Comparison of ENCODE assay signal across 2 cellular contexts in the genomic region with DNA sequence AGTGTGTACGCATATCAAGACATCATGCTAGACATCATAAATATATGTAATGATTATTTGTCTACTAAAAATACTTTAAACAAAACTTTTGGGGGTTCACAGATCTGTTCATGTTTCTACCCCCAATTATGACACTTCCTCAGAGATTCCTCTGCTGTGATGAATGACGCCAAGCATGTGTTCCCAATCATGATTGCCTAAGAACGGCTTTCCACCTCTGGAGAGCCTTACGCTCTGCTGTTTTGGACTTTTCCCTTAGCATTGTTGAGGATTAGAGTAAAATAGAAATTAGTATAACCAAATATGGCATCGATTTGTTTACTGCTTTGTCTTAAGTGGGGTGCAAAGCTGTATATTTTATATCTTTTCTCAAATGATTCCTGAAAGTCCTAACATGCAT.
TF ChIP-seq lines count a peak whose summit lies in the region.

No MANE protein-coding gene starts in this region.

TF ChIP-seq in liver, 16 proteins besides CTCF, POLR2A, EP300 and RAD21 (continued from another document):
- TF ChIP-seq REST (IDR thresholded peaks at IDR 0.05): no peak
- TF ChIP-seq ATF3 (IDR thresholded peaks at IDR 0.05): no peak
- TF ChIP-seq SP1 (IDR thresholded peaks at IDR 0.05): peak; percentile 47
- peak; percentile 64 to 78 for TF ChIP-seq HNF4A (conservative IDR thresholded peaks at IDR 0.05)
- no peak for TF ChIP-seq EGR1 (IDR thresholded peaks at IDR 0.05; ENCODE audit: low read depth in 2 of 2)
- no peak for TF ChIP-seq GABPA (IDR thresholded peaks at IDR 0.05 in 1 of 2, conservative IDR thresholded peaks at IDR 0.05 in 1 of 2)
- TF ChIP-seq NR2F2 (IDR thresholded peaks at IDR 0.05): no peak
- TF ChIP-seq RXRA (IDR thresholded peaks at IDR 0.05): peak in 1 of 2 donors; percentile 54
- no peak for TF ChIP-seq JUND (IDR thresholded peaks at IDR 0.05)
- TF ChIP-seq FOXA2 (IDR thresholded peaks at IDR 0.05): peak; percentile 18
- TF ChIP-seq TAF1 (conservative IDR thresholded peaks at IDR 0.05): no peak
- TF ChIP-seq, protein P1, sequence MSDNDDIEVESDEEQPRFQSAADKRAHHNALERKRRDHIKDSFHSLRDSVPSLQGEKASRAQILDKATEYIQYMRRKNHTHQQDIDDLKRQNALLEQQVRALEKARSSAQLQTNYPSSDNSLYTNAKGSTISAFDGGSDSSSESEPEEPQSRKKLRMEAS (IDR thresholded peaks at IDR 0.05): peak; percentile 30
- no peak for TF ChIP-seq FOXA1 (IDR thresholded peaks at IDR 0.05)

TF ChIP-seq in HepG2, 621 proteins besides CTCF, POLR2A, EP300 and RAD21 (continued from another document):
- TF ChIP-seq, protein P2, sequence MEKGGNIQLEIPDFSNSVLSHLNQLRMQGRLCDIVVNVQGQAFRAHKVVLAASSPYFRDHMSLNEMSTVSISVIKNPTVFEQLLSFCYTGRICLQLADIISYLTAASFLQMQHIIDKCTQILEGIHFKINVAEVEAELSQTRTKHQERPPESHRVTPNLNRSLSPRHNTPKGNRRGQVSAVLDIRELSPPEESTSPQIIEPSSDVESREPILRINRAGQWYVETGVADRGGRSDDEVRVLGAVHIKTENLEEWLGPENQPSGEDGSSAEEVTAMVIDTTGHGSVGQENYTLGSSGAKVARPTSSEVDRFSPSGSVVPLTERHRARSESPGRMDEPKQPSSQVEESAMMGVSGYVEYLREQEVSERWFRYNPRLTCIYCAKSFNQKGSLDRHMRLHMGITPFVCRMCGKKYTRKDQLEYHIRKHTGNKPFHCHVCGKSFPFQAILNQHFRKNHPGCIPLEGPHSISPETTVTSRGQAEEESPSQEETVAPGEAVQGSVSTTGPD (CRISPR knock-in tag; IDR thresholded peaks at IDR 0.05): no peak
- no peak for TF ChIP-seq EEA1 (CRISPR knock-in tag; IDR thresholded peaks at IDR 0.05; ENCODE audit: borderline replicate concordance)
- no peak for TF ChIP-seq ZBTB38 (CRISPR knock-in tag; IDR thresholded peaks at IDR 0.05)
- TF ChIP-seq ZNF792 (CRISPR knock-in tag; IDR thresholded peaks at IDR 0.05): no peak
- no peak for TF ChIP-seq CAMTA2 (CRISPR knock-in tag; IDR thresholded peaks at IDR 0.05; ENCODE audit: borderline replicate concordance)
- no peak for TF ChIP-seq GLI4 (CRISPR knock-in tag; IDR thresholded peaks at IDR 0.05; ENCODE audit: borderline replicate concordance)
- no peak for TF ChIP-seq KDM6A (CRISPR knock-in tag; IDR thresholded peaks at IDR 0.05; ENCODE audit: low read depth)
- no peak for TF ChIP-seq MEIS1 (CRISPR knock-in tag; IDR thresholded peaks at IDR 0.05; ENCODE audit: borderline replicate concordance)
